Comparison of ENCODE assay signal across 8 cellular contexts in genomic region chr2:207163815-207164747, GRCh38. TPM values are rescaled to one million over a fixed set of nuclear protein-coding genes. Genes with fewer than 3 reads are reported as not detected.
DNase-seq lines count a peak whose midpoint lies in the region; ATAC-seq lines count a peak whose summit lies in the region.

No MANE protein-coding gene starts in this region.

- H3K4me1 ChIP-seq in HUES64 (ENCODE audit: insufficient read depth, low read length), result peaks cover 65% of the 10 kb centered on the region

- 2% methylated on average over 20 of the region's 20 CpGs for WGBS in HUES64

- peaks cover 9 to 22% of the 10 kb centered on the region in 2 donors for H3K36me3 Mint-ChIP-seq in activated naive CD4-positive, alpha-beta T cell treated with anti-CD3 and anti-CD28 coated beads, Interleukin-2, amount 50 U/mL, for 72 hours

- H3K9ac ChIP-seq in HUES64 (ENCODE audit: low read depth, low read length), result peak overlapping the region; percentile 60

- no peak for ATAC-seq in activated naive CD4-positive, alpha-beta T cell treated with anti-CD3 and anti-CD28 coated beads, Interleukin-2, amount 50 U/mL, for 72 hours
- ATAC-seq in Right ventricle myocardium inferior (peak; percentile 27), GM21723 (IDR thresholded peaks at IDR 0.05; ENCODE audit: unreplicated experiment) (no peak), HG03045 (IDR thresholded peaks at IDR 0.05; ENCODE audit: unreplicated experiment) (no peak)

- no peaks in the 10 kb centered on the region; the same call in 1 of the 2 replicates for H3K27me3 ChIP-seq in HUES64 (ENCODE audit: insufficient read depth, low read length)

- intact Hi-C loops in Right ventricle myocardium inferior (cut with DNase I), result loop anchor here (2.0 to 10.0 kb wide), 5 partner anchors 29 to 359 kb away; no protein-coding TSS in a partner anchor

- H3K27ac Mint-ChIP-seq in activated naive CD4-positive, alpha-beta T cell treated with anti-CD3 and anti-CD28 coated beads, Interleukin-2, amount 50 U/mL, for 72 hours, result peak overlapping the region; percentile 81 to 99

- H3K9me3 ChIP-seq in HUES64 (ENCODE audit: insufficient read depth, low read depth, low read length), result no peaks in the 10 kb centered on the region

- H3K4me3 ChIP-seq in HUES64 (ENCODE audit: low read length), result peak overlapping the region; percentile 93

- H3K9me3 Mint-ChIP-seq in activated naive CD4-positive, alpha-beta T cell treated with anti-CD3 and anti-CD28 coated beads, Interleukin-2, amount 50 U/mL, for 72 hours, result no peaks in the 10 kb centered on the region

- peak overlapping the region; percentile 20; the same call in 1 of the 2 replicates for H3K27ac ChIP-seq in HUES64 (ENCODE audit: low read depth, low read length)

- peak; percentile 27 for DNase-seq in COLO668 (lab: John Stamatoyannopoulos, UW; ENCODE audit: unreplicated experiment)
- peak in 1 of 2 donors; percentile 57 for DNase-seq in activated naive CD4-positive, alpha-beta T cell treated with anti-CD3 and anti-CD28 coated beads, Interleukin-2, amount 50 U/mL, for 72 hours (ENCODE audit: low spot score in 2 of 2)
- peak; percentile 84 for DNase-seq in Right ventricle myocardium inferior (ENCODE audit: missing footprints)
- DNase-seq in occipital lobe (lab: John Stamatoyannopoulos, UW), result peak; percentile 41
- DNase-seq in OCI-M2 (lab: John Stamatoyannopoulos, UW; ENCODE audit: unreplicated experiment), result no peak

- H3K36me3 ChIP-seq in HUES64 (ENCODE audit: insufficient read depth, low read length), result no peaks in the 10 kb centered on the region

RNA-seq across cellular contexts. Expression of gene KLF7, which starts 1.7 kb away (rescaled TPM):
- 11.9 TPM for polyA plus RNA-seq in HUES64 (2013, experiment 1 of 2)
- 11.3 TPM for polyA plus RNA-seq in HUES64 (2013, experiment 2 of 2)
- 10 to 100 TPM; 26.8 to 28.7 TPM for total RNA-seq in activated naive CD4-positive, alpha-beta T cell treated with anti-CD3 and anti-CD28 coated beads, Interleukin-2, amount 50 U/mL, for 72 hours
- total RNA-seq in Right ventricle myocardium inferior (25.3 TPM), occipital lobe (69.7 TPM)
